8 cellular contexts compared by ENCODE assay signal in genomic region chr12:59595557-59596231, GRCh38. TPM values are rescaled to one million over a fixed set of nuclear protein-coding genes. Genes with fewer than 3 reads are reported as not detected.
DNase-seq lines count a peak whose midpoint lies in the region; ATAC-seq and TF ChIP-seq lines count a peak whose summit lies in the region.

TSS of gene SLC16A7 (plus strand) at chr12:59596029. CDS start at chr12:59704802, 108,773 bp downstream.

- H3K4me1 Mint-ChIP-seq in chondrocyte (ENCODE audit: low read depth): peaks cover 25% of the 10 kb centered on the region

- DNase-seq in AG04450 (ENCODE audit: low read depth, low spot score) (peak; percentile 73), NCI-H446 treated with DMSO at 0.1 percent for 48 hours (lab: John Stamatoyannopoulos, UW) (peak; percentile 84), chondrocyte (ENCODE audit: low spot score) (peak; percentile 94), kidney glomerular epithelial cell (lab: John Stamatoyannopoulos, UW) (peak; percentile 79)
- DNase-seq in activated CD4-positive, alpha-beta T cell treated with anti-CD3 and anti-CD28 coated beads for 24 hours (ENCODE audit: low read depth in 2 of 2): peak; percentile 69 to 73
- peak; percentile 76 to 78 for DNase-seq in stimulated activated CD4-positive, alpha-beta T cell treated with anti-CD3 and anti-CD28 coated beads, Interleukin-15, amount 100 ng/mL, for 48 hours (ENCODE audit: low read depth in 2 of 2)

- no peaks in the 10 kb centered on the region for H3K9me3 ChIP-seq in AG04450 (ENCODE audit: control insufficient read depth, insufficient read depth, low read length)

- ATAC-seq in GM19035 (IDR thresholded peaks at IDR 0.05; ENCODE audit: unreplicated experiment) (peak; percentile 65), HG03280 (IDR thresholded peaks at IDR 0.05; ENCODE audit: unreplicated experiment) (peak; percentile 63)

- POLR2A ChIA-PET in AG04450 (lab: Yijun Ruan, JAX): interaction anchor here (0.6 kb wide), 1 partner anchor 55 kb away, joined by 3 read pairs; no protein-coding TSS in a partner anchor

- H3K4me3 ChIP-seq in AG04450 (ENCODE audit: low read depth, low read length): peak within 1 kb of the TSS; percentile 60

- no peaks in the 10 kb centered on the region for H3K27me3 Mint-ChIP-seq in chondrocyte (ENCODE audit: low read depth)

- peak within 1 kb of the TSS; percentile 97 for H3K27ac ChIP-seq in AG04450 (ENCODE audit: low read depth, low read length)

- CTCF ChIA-PET in AG04450 (lab: Charles Lee): interaction anchor here (1.1 to 2.1 kb wide), 5 partner anchors 56 to 239 kb away, joined by 3 to 7 read pairs (median 4); no protein-coding TSS in a partner anchor

- no peak for TF ChIP-seq CTCF in AG04450 (IDR thresholded peaks at IDR 0.05; ENCODE audit: low read depth, low read length)
- TF ChIP-seq CTCF in chondrocyte (IDR thresholded peaks at IDR 0.05): peak; percentile 45

- no peaks in the 10 kb centered on the region for H3K9me3 Mint-ChIP-seq in chondrocyte (ENCODE audit: low read depth)

- H3K4me3 Mint-ChIP-seq in chondrocyte (ENCODE audit: unreplicated experiment): peak within 1 kb of the TSS; percentile 94

- H3K27ac Mint-ChIP-seq in chondrocyte (ENCODE audit: unreplicated experiment): peak within 1 kb of the TSS; percentile 99

- H3K27me3 ChIP-seq in AG04450 (ENCODE audit: control insufficient read depth, insufficient read depth, low read length): no peaks in the 10 kb centered on the region

- no peaks in the 10 kb centered on the region for H3K36me3 Mint-ChIP-seq in chondrocyte (ENCODE audit: low read depth)

RNA-seq across cellular contexts. Expression of gene SLC16A7, which starts in this region (rescaled TPM):
- polyA plus RNA-seq in AG04450 (2011; rRNA removed): 7.6 and 9.3 TPM in 2 replicates
- 34.2 and 40.8 TPM in 2 replicates for polyA minus RNA-seq in AG04450 (2011; rRNA and poly(A)+ RNA removed)
- total RNA-seq in chondrocyte: 24.9 to 26.0 TPM (median 25.0 TPM) in 3 replicates

Comparison
In these comparisons a context has a peak if more than half of its experiments do, and no peak if none do; other contexts are left out.
1. Peak in every context shown above with its lines: DNase-seq, ATAC-seq, H3K4me3 ChIP-seq and H3K27ac ChIP-seq.